Comparison of ENCODE assay signal across 9 cellular contexts in the genomic region with DNA sequence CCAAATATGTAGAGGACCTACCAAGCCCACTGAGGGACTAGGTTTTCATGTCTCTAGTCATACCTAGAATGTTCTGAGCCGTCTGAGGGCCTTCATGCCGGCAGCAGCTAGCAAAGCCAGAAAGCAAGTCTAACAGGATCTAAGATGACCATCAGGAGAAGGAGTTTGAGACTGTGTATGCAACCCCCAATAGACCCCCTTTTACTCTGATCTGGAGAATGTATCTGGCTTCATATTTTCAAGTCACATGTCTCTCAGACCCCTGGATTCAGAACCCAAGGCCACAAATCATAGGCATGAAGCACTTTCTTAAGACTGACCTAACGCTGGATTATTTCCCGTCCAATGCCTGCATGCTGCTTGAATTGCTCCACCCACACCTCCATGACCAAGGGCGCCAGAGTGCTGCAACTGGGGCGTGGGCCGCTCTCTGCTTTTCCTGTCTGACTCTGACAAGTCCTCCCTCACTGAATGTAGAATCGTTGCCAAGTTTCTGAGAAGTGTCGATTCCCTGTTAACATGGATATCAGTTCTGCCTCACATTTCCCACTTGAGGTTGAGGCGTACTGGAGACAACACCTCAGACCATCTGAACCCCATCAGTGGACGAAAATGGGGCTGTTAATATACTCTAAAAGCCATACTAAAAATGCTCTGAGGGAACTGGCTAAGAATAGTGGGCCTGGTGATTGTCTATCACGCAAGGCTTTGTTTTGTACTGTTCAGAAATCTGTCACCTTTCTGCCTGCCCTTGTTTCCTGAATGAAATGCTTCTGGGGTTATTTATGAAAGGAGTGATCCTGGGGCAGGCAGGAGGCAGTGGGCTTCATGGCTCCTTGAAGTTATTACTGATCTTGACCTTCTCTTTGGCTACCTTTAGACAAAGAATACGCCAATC. TPM values are rescaled to one million over a fixed set of nuclear protein-coding genes. Genes with fewer than 3 reads are reported as not detected.
DNase-seq lines count a peak whose midpoint lies in the region; ATAC-seq and TF ChIP-seq lines count a peak whose summit lies in the region.
"Had no signal": no experiment of that assay in that cellular context is flagged by ENCODE, and none has a peak within 500 bp of the region (broad histone marks: within the 10 kb centered on the region; RNA-seq: fewer than 3 reads in every experiment).

No MANE protein-coding gene starts in this region.

- H3K27me3 Mint-ChIP-seq in activated naive CD8-positive, alpha-beta T cell, result no peaks in the 10 kb centered on the region
- H3K27me3 Mint-ChIP-seq: brain had no signal

- DNase-seq in NCI-H460 (ENCODE audit: extremely low read depth, low read depth) (peak; percentile 24), mucosa of descending colon (peak; percentile 72 to 82 (median 82)), thyroid gland (peak; percentile 72 to 76), NCI-H446 (lab: John Stamatoyannopoulos, UW) (no peak), HPDE6-E6E7 (ENCODE audit: extremely low spot score) (no peak), GM23248 (no peak)

- H3K27ac ChIP-seq in thyroid gland (peak overlapping the region in 2 of 3 donors; percentile 14 to 32), GM23248 (no peak overlapping the region)

- no peaks in the 10 kb centered on the region for H3K9me3 ChIP-seq in mucosa of descending colon
- H3K9me3 ChIP-seq in thyroid gland, result no peaks in the 10 kb centered on the region
- H3K9me3 ChIP-seq in GM23248 (ENCODE audit: low read depth), result no peaks in the 10 kb centered on the region

- peaks cover 9% of the 10 kb centered on the region for H3K36me3 Mint-ChIP-seq in activated naive CD8-positive, alpha-beta T cell

- no peaks in the 10 kb centered on the region for H3K9me2 ChIP-seq in GM23248 (ENCODE audit: insufficient read depth)

- TF ChIP-seq CTCF in mucosa of descending colon (IDR thresholded peaks at IDR 0.05) (no peak), thyroid gland (IDR thresholded peaks at IDR 0.05) (no peak)

- no peaks in the 10 kb centered on the region for H3K36me3 ChIP-seq in mucosa of descending colon (ENCODE audit: low read depth)
- H3K36me3 ChIP-seq in thyroid gland, result peaks cover 6 to 14% of the 10 kb centered on the region in 2 donors
- H3K36me3 ChIP-seq in GM23248 (ENCODE audit: low read depth), result peaks cover 24% of the 10 kb centered on the region; the same call in 1 of the 2 replicates

- H3K4me3 ChIP-seq in mucosa of descending colon (no peak overlapping the region), thyroid gland (replicated peaks in 1 of 3) (no peak overlapping the region), GM23248 (no peak overlapping the region)

- no peaks in the 10 kb centered on the region for H3K27me3 ChIP-seq in thyroid gland
- H3K27me3 ChIP-seq in GM23248 (replicated peaks; ENCODE audit: insufficient read depth), result no peaks in the 10 kb centered on the region

- H3K4me3 Mint-ChIP-seq in activated naive CD8-positive, alpha-beta T cell, result peak overlapping the region; percentile 35
- H3K4me3 Mint-ChIP-seq: brain had no signal

- no peaks in the 10 kb centered on the region for H3K4me1 ChIP-seq in mucosa of descending colon (ENCODE audit: low read depth)
- peaks cover 17 to 31% of the 10 kb centered on the region in 2 donors for H3K4me1 ChIP-seq in thyroid gland
- H3K4me1 ChIP-seq in GM23248 (ENCODE audit: insufficient read depth), result peaks cover 17% of the 10 kb centered on the region

- H3K4me2 ChIP-seq in GM23248 (ENCODE audit: unreplicated experiment), result no peak overlapping the region

- no peak overlapping the region for H3K9ac ChIP-seq in GM23248

- in situ Hi-C loops in GM23248 (cut with MboI), result no loop called here

- ATAC-seq in GM18909 (IDR thresholded peaks at IDR 0.05; ENCODE audit: poor library complexity, unreplicated experiment), result peak; percentile 5
- ATAC-seq in mucosa of descending colon, result peak; percentile 95

- intact Hi-C loops in mucosa of descending colon (cut with DNase I, micrococcal nuclease), result no loop called here
- intact Hi-C loops in thyroid gland (cut with DNase I), result no loop called here

- TF ChIP-seq POLR2A in thyroid gland (IDR thresholded peaks at IDR 0.05), result no peak

- peaks cover 24% of the 10 kb centered on the region for H3F3A ChIP-seq in GM23248 (ENCODE audit: insufficient read depth)

- H4K20me1 ChIP-seq in GM23248 (ENCODE audit: insufficient read depth), result no peaks in the 10 kb centered on the region

- no peaks in the 10 kb centered on the region for H3K79me2 ChIP-seq in GM23248 (ENCODE audit: insufficient read depth)

- 54 to 63% methylated on average over 13 of the region's 13 CpGs for WGBS in thyroid gland, 2 donors
- 76 to 77% methylated on average over 13 of the region's 13 CpGs for whole genome bisulfite sequencing in GM23248 (ENCODE audit: low coverage in 1 of 2, low lambda C conversion rate in 2 of 2, missing lambda C conversion rate in 2 of 2), 2 experiments

- H3K4me1 Mint-ChIP-seq in activated naive CD8-positive, alpha-beta T cell (ENCODE audit: low read depth), result peaks cover 31% of the 10 kb centered on the region

- H2AFZ ChIP-seq in GM23248, result no peak overlapping the region

- H3K9me3 Mint-ChIP-seq in activated naive CD8-positive, alpha-beta T cell (ENCODE audit: low read depth), result no peaks in the 10 kb centered on the region
- H3K9me3 Mint-ChIP-seq: brain had no signal

- H3K27ac Mint-ChIP-seq in activated naive CD8-positive, alpha-beta T cell, result peak overlapping the region; percentile 88

RNA-seq across cellular contexts. Expression of gene ASXL1, which starts 23.9 kb away (rescaled TPM):
- total RNA-seq in NCI-H460 (2014; rRNA removed; shearing (Covaris generic)), result 29.8 and 35.4 TPM in 2 replicates
- polyA plus RNA-seq in NCI-H460 (2014; cell fraction: nucleus; rRNA removed), result 78.3 and 90.8 TPM in 2 replicates
- total RNA-seq in mucosa of descending colon (10 to 100 TPM; 47.4 to 78.9 (median 52.3) TPM), thyroid gland (100 to 1,000 TPM in 1 of 4 donors, 10 to 100 TPM in 3; 62.1 to 155 (median 67.5) TPM)
- total RNA-seq in GM23248 (2014; rRNA removed; shearing (Covaris generic)), result 38.8 and 39.9 TPM in 2 replicates
- 13.8 and 18.7 TPM in 2 replicates for polyA plus RNA-seq in GM23248 (2016; fragmentation: Nextera tagmentation; extraction: Ambion mirVana)

RNA-seq across cellular contexts. Expression of gene KIF3B, which starts 56.8 kb away (rescaled TPM):
- 22.5 and 25.4 TPM in 2 replicates for total RNA-seq in NCI-H460 (2014; rRNA removed; shearing (Covaris generic))
- 8.7 and 12.4 TPM in 2 replicates for polyA plus RNA-seq in NCI-H460 (2014; cell fraction: nucleus; rRNA removed)
- total RNA-seq in mucosa of descending colon, result 10 to 100 TPM; 39.3 to 54.6 (median 52.0) TPM
- 10 to 100 TPM; 31.0 to 35.5 (median 32.7) TPM for total RNA-seq in thyroid gland
- total RNA-seq in GM23248 (2014; rRNA removed; shearing (Covaris generic)), result 25.9 and 28.3 TPM in 2 replicates
- polyA plus RNA-seq in GM23248 (2016; fragmentation: Nextera tagmentation; extraction: Ambion mirVana), result 8.4 and 8.8 TPM in 2 replicates

Comparison
In these comparisons a context has a peak if more than half of its experiments do, and no peak if none do; other contexts are left out.
1. DNase-seq: peak in NCI-H460 (single experiment), mucosa of descending colon (3 of 3) and thyroid gland (2 of 2); none in NCI-H446 (0 of 2), HPDE6-E6E7 (single experiment) and GM23248 (single experiment).